ENCODE assay signal across 11 cellular contexts in genomic region chr22:50059185-50059880, GRCh38. TPM values are rescaled to one million over a fixed set of nuclear protein-coding genes. Genes with fewer than 3 reads are reported as not detected.
A peak's percentile ranks its signal among the peaks of the same experiment; 100 is the strongest.
DNase-seq lines count a peak whose midpoint lies in the region; FAIRE-seq lines count a peak whose summit lies in the region.
"Had no signal": no experiment of that assay in that cellular context is flagged by ENCODE, and none has a peak within 500 bp of the region (broad histone marks: within the 10 kb centered on the region; RNA-seq: fewer than 3 reads in every experiment).

No MANE protein-coding gene starts in this region.

- H3K36me3 Mint-ChIP-seq in activated CD4-positive, alpha-beta T cell treated with anti-CD3 and anti-CD28 coated beads, Interleukin-2, amount 10 ng/mL, durations not matched to agents 24 days and 14 days (ENCODE audit: low read depth): no peaks in the 10 kb centered on the region

- H3K4me1 Mint-ChIP-seq in activated CD4-positive, alpha-beta T cell treated with anti-CD3 and anti-CD28 coated beads, Interleukin-2, amount 10 ng/mL, durations not matched to agents 24 days and 14 days: no peaks in the 10 kb centered on the region

- peaks cover 22% of the 10 kb centered on the region for H3K27me3 Mint-ChIP-seq in activated CD4-positive, alpha-beta T cell treated with anti-CD3 and anti-CD28 coated beads, Interleukin-2, amount 10 ng/mL, durations not matched to agents 24 days and 14 days

- intact Hi-C loops in activated CD4-positive, alpha-beta T cell treated with anti-CD3 and anti-CD28 coated beads, Interleukin-2, amount 10 ng/mL, durations not matched to agents 24 days and 14 days (cut with micrococcal nuclease): no loop called here

- no peak overlapping the region for H3K27ac Mint-ChIP-seq in activated CD4-positive, alpha-beta T cell treated with anti-CD3 and anti-CD28 coated beads, Interleukin-2, amount 10 ng/mL, durations not matched to agents 24 days and 14 days

- no peak for FAIRE-seq in frontal cortex (lab: Jason Lieb, UNC)
- FAIRE-seq: endometrium had no signal

- no peaks in the 10 kb centered on the region for H3K36me3 ChIP-seq in H7 (replicated peaks; ENCODE audit: control insufficient read depth, insufficient read depth, low read length)

- H3K27me3 ChIP-seq in H7 (ENCODE audit: control insufficient read depth, insufficient read depth, low read length): peaks cover 17% of the 10 kb centered on the region

- H3K9me3 Mint-ChIP-seq in activated CD4-positive, alpha-beta T cell treated with anti-CD3 and anti-CD28 coated beads, Interleukin-2, amount 10 ng/mL, durations not matched to agents 24 days and 14 days: no peaks in the 10 kb centered on the region

- H3K4me3 ChIP-seq in H7 (ENCODE audit: insufficient read depth, low read depth, low read length): peak overlapping the region; percentile 57
- H3K4me3 ChIP-seq: psoas muscle had no signal

- no peak overlapping the region for H3K4me3 Mint-ChIP-seq in activated CD4-positive, alpha-beta T cell treated with anti-CD3 and anti-CD28 coated beads, Interleukin-2, amount 10 ng/mL, durations not matched to agents 24 days and 14 days

- DNase-seq in H7 (peak; percentile 98), RPMI8226 (peak; percentile 89), frontal cortex (ENCODE audit: low spot score in 2 of 2) (peak; percentile 50 to 67), renal cortical epithelial cell (ENCODE audit: low read depth) (peak; percentile 0), NCI-H2081 (lab: John Stamatoyannopoulos, UW) (no peak), NCI-H2029 treated with DMSO at 0.1 percent for 48 hours (lab: John Stamatoyannopoulos, UW) (no peak), NCI-H1694 (lab: John Stamatoyannopoulos, UW) (no peak)
- no peak for DNase-seq in activated CD4-positive, alpha-beta T cell treated with anti-CD3 and anti-CD28 coated beads, Interleukin-2, amount 10 ng/mL, durations not matched to agents 24 days and 14 days
- DNase-seq: NCI-H774, psoas muscle had no signal

RNA-seq across cellular contexts. Expression of gene TTLL8, which starts 1.2 kb away (rescaled TPM):
- total RNA-seq in H7 (2014; rRNA removed; shearing (Covaris generic)): not detected in 2 replicates
- total RNA-seq in frontal cortex: not detected
- total RNA-seq in renal cortical epithelial cell: not detected in 2 replicates
- total RNA-seq in activated CD4-positive, alpha-beta T cell treated with anti-CD3 and anti-CD28 coated beads, Interleukin-2, amount 10 ng/mL, durations not matched to agents 24 days and 14 days: not detected in 2 replicates
- total RNA-seq: psoas muscle had no signal

RNA-seq across cellular contexts. Expression of gene MLC1, which starts 25.9 kb away (rescaled TPM):
- total RNA-seq in H7 (2014; rRNA removed; shearing (Covaris generic)): 0.14 TPM in 1 of 2 replicates, not detected in the other
- total RNA-seq in frontal cortex (17.9 TPM), renal cortical epithelial cell (not detected in 2 replicates)
- total RNA-seq in activated CD4-positive, alpha-beta T cell treated with anti-CD3 and anti-CD28 coated beads, Interleukin-2, amount 10 ng/mL, durations not matched to agents 24 days and 14 days: not detected in 2 replicates
- total RNA-seq: psoas muscle had no signal

RNA-seq across cellular contexts. Expression of gene MOV10L1, which starts 30.5 kb away (rescaled TPM):
- not detected in 2 replicates for total RNA-seq in H7 (2014; rRNA removed; shearing (Covaris generic))
- total RNA-seq in frontal cortex (3.3 TPM), renal cortical epithelial cell (not detected in 2 replicates)
- total RNA-seq in activated CD4-positive, alpha-beta T cell treated with anti-CD3 and anti-CD28 coated beads, Interleukin-2, amount 10 ng/mL, durations not matched to agents 24 days and 14 days: not detected in 2 replicates

RNA-seq across cellular contexts. Expression of gene IL17REL, which starts 46.8 kb away (rescaled TPM):
- total RNA-seq in H7 (2014; rRNA removed; shearing (Covaris generic)): 0.04 TPM in 1 of 2 replicates, not detected in the other
- under 0.01 TPM for total RNA-seq in frontal cortex
- not detected in 2 replicates for total RNA-seq in renal cortical epithelial cell
- total RNA-seq in activated CD4-positive, alpha-beta T cell treated with anti-CD3 and anti-CD28 coated beads, Interleukin-2, amount 10 ng/mL, durations not matched to agents 24 days and 14 days: 0.09 and 0.14 TPM in 2 replicates
- total RNA-seq: psoas muscle had no signal

Comparison
In these comparisons a context has a peak if more than half of its experiments do, and no peak if none do; other contexts are left out.
1. DNase-seq: peak in H7 (single experiment), RPMI8226 (single experiment), frontal cortex (2 of 2) and renal cortical epithelial cell (single experiment); none in NCI-H2081 (0 of 2), NCI-H2029 treated with DMSO at 0.1 percent for 48 hours (single experiment), activated CD4-positive, alpha-beta T cell treated with anti-CD3 and anti-CD28 coated beads, Interleukin-2, amount 10 ng/mL, durations not matched to agents 24 days and 14 days (single experiment) and NCI-H1694 (single experiment).
2. RNA of gene MLC1, which starts 25.9 kb away (total RNA-seq): 17.9 TPM in frontal cortex (single experiment); 0.14 TPM in H7, not detected in renal cortical epithelial cell and not detected in activated CD4-positive, alpha-beta T cell treated with anti-CD3 and anti-CD28 coated beads, Interleukin-2, amount 10 ng/mL, durations not matched to agents 24 days and 14 days; every median in the first group is over 10 times any median in the second.